Comparison of ENCODE assay signal across 1 cellular context in genomic region chr9:101063192-101063591, GRCh38.
TF ChIP-seq lines count a peak whose summit lies in the region.

No MANE protein-coding gene starts in this region.

TF ChIP-seq in HepG2, 621 proteins besides CTCF, POLR2A, EP300 and RAD21:
- 0 out of 2 replicates have a peak, but pooled peaks have one; percentile 3 for TF ChIP-seq NCOA1 (CRISPR knock-in tag; IDR thresholded peaks at IDR 0.05)
- TF ChIP-seq PHF21A (CRISPR knock-in tag; IDR thresholded peaks at IDR 0.05) = peak; percentile 12; the same call in 1 of the 2 replicates
- no peak for TF ChIP-seq KAT2B (IDR thresholded peaks at IDR 0.05; ENCODE audit: borderline replicate concordance, low read depth, low read length)
- no peak for TF ChIP-seq SYNCRIP (IDR thresholded peaks at IDR 0.05; ENCODE audit: insufficient read depth, low read depth, low read length)
TF ChIP-seq in HepG2: peak in this region for 2.
